In the genomic region with DNA sequence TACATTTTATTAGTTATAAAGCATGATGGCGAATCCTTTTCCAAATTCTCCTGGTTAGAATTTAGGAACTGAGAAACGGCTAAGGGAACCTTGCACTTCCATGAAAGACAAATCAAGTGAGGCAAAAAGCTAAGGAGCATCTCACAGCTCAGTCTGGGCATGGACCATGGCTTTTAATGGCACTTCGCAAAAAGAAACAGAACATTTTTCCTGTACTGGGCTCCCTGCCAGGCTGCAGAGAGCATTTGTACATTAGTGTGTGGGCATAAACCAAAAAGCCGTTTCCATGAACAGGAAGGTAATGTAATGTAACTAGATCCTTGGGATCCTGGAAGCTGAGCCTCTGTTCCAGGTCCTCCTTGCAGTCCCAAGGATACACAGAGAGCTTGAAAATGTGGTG, we compare ENCODE assay signal across 16 cellular contexts.
"Had no signal": no experiment of that assay in that cellular context is flagged by ENCODE, and none has a peak within 500 bp of the region (broad histone marks: within the 10 kb centered on the region; RNA-seq: fewer than 3 reads in every experiment).

No MANE protein-coding gene starts in this region.

- H3K27ac Mint-ChIP-seq: activated naive CD4-positive, alpha-beta T cell treated with anti-CD3 and anti-CD28 coated beads, Interleukin-2, amount 50 U/mL, for 24 hours; activated T-cell treated with anti-CD3 and anti-CD28 coated beads, Interleukin-2, amount 50 U/mL, for 72 hours; nephron had no signal

- DNase-seq: activated CD4-positive, alpha-beta T cell treated with anti-CD3 and anti-CD28 coated beads, Interleukin-2, amount 50 U/mL, for 1 hour; activated CD4-positive, CD25-positive, alpha-beta regulatory T cell treated with anti-CD3 and anti-CD28 coated beads, Interleukin-2, amount 50 U/mL, for 72 hours; activated effector memory CD4-positive, alpha-beta T cell treated with anti-CD3 and anti-CD28 coated beads, Interleukin-2, amount 50 U/mL, for 16 hours; activated T-cell treated with anti-CD3 and anti-CD28 coated beads, Interleukin-2, amount 50 U/mL, for 72 hours; effector CD4-positive, alpha-beta T cell; gastrocnemius medialis; head of caudate nucleus; kidney; stimulated activated CD4-positive, alpha-beta T cell treated with anti-CD3 and anti-CD28 coated beads, Interleukin-12 subunit alpha, Interleukin-12 subunit beta, amount 100 ng/mL, for 4 hours; stimulated activated CD4-positive, alpha-beta T cell treated with anti-CD3 and anti-CD28 coated beads, Interleukin-1b, Interleukin-23, amount 100 ng/mL, for 48 hours; stimulated activated naive CD8-positive, alpha-beta T cell treated with anti-CD3 and anti-CD28 coated beads, Interleukin-15, Interleukin-2, amounts not matched to agents 100 U/mL and 50 U/mL, for 24 hours; substantia nigra; T1000; uterus had no signal

- H3K9me3 Mint-ChIP-seq: nephron had no signal

- H3K4me3 Mint-ChIP-seq: activated naive CD4-positive, alpha-beta T cell treated with anti-CD3 and anti-CD28 coated beads, Interleukin-2, amount 50 U/mL, for 24 hours; activated T-cell treated with anti-CD3 and anti-CD28 coated beads, Interleukin-2, amount 50 U/mL, for 72 hours; nephron had no signal

- H3K27me3 Mint-ChIP-seq: activated naive CD4-positive, alpha-beta T cell treated with anti-CD3 and anti-CD28 coated beads, Interleukin-2, amount 50 U/mL, for 24 hours had no signal

- H3K4me1 Mint-ChIP-seq: activated naive CD4-positive, alpha-beta T cell treated with anti-CD3 and anti-CD28 coated beads, Interleukin-2, amount 50 U/mL, for 24 hours; nephron had no signal

- H3K36me3 Mint-ChIP-seq: activated naive CD4-positive, alpha-beta T cell treated with anti-CD3 and anti-CD28 coated beads, Interleukin-2, amount 50 U/mL, for 24 hours had no signal
